34 cellular contexts compared by ENCODE assay signal in the genomic region with DNA sequence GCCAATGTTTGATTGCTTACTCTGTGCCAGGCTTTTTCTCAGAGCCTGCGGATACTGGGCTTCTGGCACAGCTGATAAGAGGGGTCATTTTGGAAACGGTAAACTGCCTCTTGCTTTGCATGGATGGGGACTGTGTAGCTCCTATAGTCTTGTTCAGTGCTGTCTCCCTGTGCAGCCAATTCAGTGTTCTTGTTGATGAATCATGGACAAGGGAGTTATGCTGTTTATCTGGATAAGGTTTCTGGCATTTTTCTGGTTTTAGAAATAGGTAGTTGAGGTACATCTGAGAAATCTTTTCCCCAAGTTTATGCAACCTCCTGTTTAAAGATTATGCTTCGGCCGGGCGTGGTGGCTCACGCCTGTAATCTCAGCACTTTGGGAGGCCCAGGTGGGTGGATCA.
"Had no signal": no experiment of that assay in that cellular context is flagged by ENCODE, and none has a peak within 500 bp of the region (broad histone marks: within the 10 kb centered on the region; RNA-seq: fewer than 3 reads in every experiment).

No MANE protein-coding gene starts in this region.

- H3K9me3 ChIP-seq: adrenal gland, ascending aorta, esophagus squamous epithelium, gastroesophageal sphincter had no signal

- H3K4me1 ChIP-seq: adrenal gland, esophagus squamous epithelium, gastroesophageal sphincter, heart right ventricle had no signal

- DNase-seq: activated B cell treated with CpG ODN at 0.5 μM for 24 hours; activated CD4-positive, alpha-beta memory T cell treated with anti-CD3 and anti-CD28 coated beads for 36 hours; activated CD4-positive, alpha-beta T cell treated with anti-CD3 and anti-CD28 coated beads for 36 hours; activated CD4-positive, alpha-beta T cell treated with anti-CD3 and anti-CD28 coated beads, Interleukin-2, amount 10 ng/mL, durations not matched to agents 24 days and 14 days; activated CD8-positive, alpha-beta memory T cell treated with anti-CD3 and anti-CD28 coated beads, Interleukin-2, amount 10 ng/mL, durations not matched to agents 7 days and 5 days; activated CD8-positive, alpha-beta memory T cell treated with anti-CD3 and anti-CD28 coated beads, Interleukin-2, amount 50 U/mL, for 4 hours; activated CD8-positive, alpha-beta T cell treated with anti-CD3 and anti-CD28 coated beads, Interleukin-2, amount 10 ng/mL, durations not matched to agents 7 days and 5 days; activated effector memory CD4-positive, alpha-beta T cell treated with anti-CD3 and anti-CD28 coated beads, Interleukin-2, amount 50 U/mL, for 16 hours; activated naive CD4-positive, alpha-beta T cell treated with anti-CD3 and anti-CD28 coated beads for 36 hours; activated naive CD8-positive, alpha-beta T cell treated with anti-CD3 and anti-CD28 coated beads for 36 hours; activated naive CD8-positive, alpha-beta T cell treated with anti-CD3 and anti-CD28 coated beads, Interleukin-2, amount 50 U/mL, for 24 hours; activated T-cell treated with anti-CD3 and anti-CD28 coated beads, Interleukin-2, amount 50 U/mL, for 1 hour; activated T-cell treated with anti-CD3 and anti-CD28 coated beads, Interleukin-2, amount 50 U/mL, for 48 hours; adrenal gland; brain microvascular endothelial cell; cortex of kidney; effector CD8-positive, alpha-beta T cell; esophagus squamous epithelium; foreskin melanocyte; heart right ventricle; T-helper 2 cell; WERI-Rb-1 had no signal

- H3K27me3 ChIP-seq: adrenal gland, ascending aorta, brain microvascular endothelial cell, esophagus squamous epithelium, gastroesophageal sphincter had no signal

- H3K27ac ChIP-seq: adrenal gland, ascending aorta, brain microvascular endothelial cell, epithelial cell of prostate, esophagus squamous epithelium, gastroesophageal sphincter, heart right ventricle, WERI-Rb-1 had no signal

- H3K4me3 ChIP-seq: adrenal gland, ascending aorta, esophagus squamous epithelium, gastroesophageal sphincter, heart right ventricle had no signal

- H3K36me3 Mint-ChIP-seq: activated CD4-positive, alpha-beta memory T cell treated with anti-CD3 and anti-CD28 coated beads for 36 hours; activated CD8-positive, alpha-beta memory T cell treated with anti-CD3 and anti-CD28 coated beads, Interleukin-2, amount 10 ng/mL, durations not matched to agents 7 days and 5 days; activated naive CD4-positive, alpha-beta T cell treated with anti-CD3 and anti-CD28 coated beads, Interleukin-2, amount 50 U/mL, for 24 hours; activated naive CD8-positive, alpha-beta T cell treated with anti-CD3 and anti-CD28 coated beads for 36 hours had no signal

- H3K36me3 ChIP-seq: adrenal gland, ascending aorta, brain microvascular endothelial cell, gastroesophageal sphincter, heart right ventricle, WERI-Rb-1 had no signal

- FAIRE-seq: bronchial epithelial cell, colon, endometrium, endothelial cell of umbilical vein had no signal

- H3K27me3 Mint-ChIP-seq: activated CD4-positive, alpha-beta memory T cell treated with anti-CD3 and anti-CD28 coated beads for 36 hours; activated naive CD4-positive, alpha-beta T cell treated with anti-CD3 and anti-CD28 coated beads, Interleukin-2, amount 50 U/mL, for 24 hours; activated naive CD8-positive, alpha-beta T cell treated with anti-CD3 and anti-CD28 coated beads for 36 hours; central memory CD8-positive, alpha-beta T cell had no signal

- H3K4me3 Mint-ChIP-seq: activated B cell treated with CpG ODN at 0.5 μM for 24 hours; activated CD4-positive, alpha-beta memory T cell treated with anti-CD3 and anti-CD28 coated beads for 36 hours; activated CD4-positive, alpha-beta T cell treated with anti-CD3 and anti-CD28 coated beads for 36 hours; activated CD4-positive, alpha-beta T cell treated with anti-CD3 and anti-CD28 coated beads, Interleukin-2, amount 10 ng/mL, durations not matched to agents 24 days and 14 days; activated CD8-positive, alpha-beta memory T cell treated with anti-CD3 and anti-CD28 coated beads, Interleukin-2, amount 10 ng/mL, durations not matched to agents 7 days and 5 days; activated CD8-positive, alpha-beta T cell treated with anti-CD3 and anti-CD28 coated beads, Interleukin-2, amount 10 ng/mL, durations not matched to agents 7 days and 5 days; activated naive CD4-positive, alpha-beta T cell treated with anti-CD3 and anti-CD28 coated beads for 36 hours; activated naive CD4-positive, alpha-beta T cell treated with anti-CD3 and anti-CD28 coated beads, Interleukin-2, amount 50 U/mL, for 24 hours; activated naive CD8-positive, alpha-beta T cell treated with anti-CD3 and anti-CD28 coated beads for 36 hours; activated naive CD8-positive, alpha-beta T cell treated with anti-CD3 and anti-CD28 coated beads, Interleukin-2, amount 50 U/mL, for 24 hours; activated T-helper 1 cell treated with anti-CD3 and anti-CD28 coated beads, Interleukin-12 subunit alpha, Interleukin-12 subunit beta, Interleukin-2, Interleukin-4 antibody, amounts not matched to agents 30 ng/mL and 10 ng/mL and 1 ng/mL, durations not matched to agents 14 hours and 24 hours and 36 hours; central memory CD8-positive, alpha-beta T cell had no signal

- ATAC-seq: activated CD4-positive, alpha-beta T cell treated with anti-CD3 and anti-CD28 coated beads for 36 hours; activated CD4-positive, CD25-positive, alpha-beta regulatory T cell treated with anti-CD3 and anti-CD28 coated beads, Interleukin-2, amount 50 U/mL, for 24 hours; activated CD8-positive, alpha-beta memory T cell treated with anti-CD3 and anti-CD28 coated beads, Interleukin-2, amount 10 ng/mL, durations not matched to agents 7 days and 5 days; activated CD8-positive, alpha-beta T cell treated with anti-CD3 and anti-CD28 coated beads, Interleukin-2, amount 10 ng/mL, durations not matched to agents 7 days and 5 days; activated naive CD8-positive, alpha-beta T cell treated with anti-CD3 and anti-CD28 coated beads, Interleukin-2, amount 50 U/mL, for 24 hours; gastroesophageal sphincter; heart right ventricle had no signal

- H3K9me3 Mint-ChIP-seq: activated CD4-positive, alpha-beta memory T cell treated with anti-CD3 and anti-CD28 coated beads for 36 hours; activated CD4-positive, alpha-beta T cell treated with anti-CD3 and anti-CD28 coated beads, Interleukin-2, amount 10 ng/mL, durations not matched to agents 24 days and 14 days; activated naive CD4-positive, alpha-beta T cell treated with anti-CD3 and anti-CD28 coated beads for 36 hours; activated naive CD4-positive, alpha-beta T cell treated with anti-CD3 and anti-CD28 coated beads, Interleukin-2, amount 50 U/mL, for 24 hours; activated naive CD8-positive, alpha-beta T cell treated with anti-CD3 and anti-CD28 coated beads for 36 hours; activated naive CD8-positive, alpha-beta T cell treated with anti-CD3 and anti-CD28 coated beads, Interleukin-2, amount 50 U/mL, for 24 hours; activated T-helper 1 cell treated with anti-CD3 and anti-CD28 coated beads, Interleukin-12 subunit alpha, Interleukin-12 subunit beta, Interleukin-2, Interleukin-4 antibody, amounts not matched to agents 30 ng/mL and 10 ng/mL and 1 ng/mL, durations not matched to agents 14 hours and 24 hours and 36 hours; activated T-helper 2 cell treated with anti-CD3 and anti-CD28 coated beads, Interferon-gamma antibody, Interleukin-2, Interleukin-4, amounts not matched to agents 10 μg/mL and 5 μg/mL and 100 μg/mL, durations not matched to agents 14 hours and 24 hours and 36 hours; central memory CD8-positive, alpha-beta T cell had no signal

- H3K27ac Mint-ChIP-seq: activated B cell treated with CpG ODN at 0.5 μM for 24 hours; activated CD4-positive, alpha-beta memory T cell treated with anti-CD3 and anti-CD28 coated beads for 36 hours; activated CD4-positive, alpha-beta T cell treated with anti-CD3 and anti-CD28 coated beads for 36 hours; activated CD4-positive, alpha-beta T cell treated with anti-CD3 and anti-CD28 coated beads, Interleukin-2, amount 10 ng/mL, durations not matched to agents 24 days and 14 days; activated CD8-positive, alpha-beta memory T cell treated with anti-CD3 and anti-CD28 coated beads, Interleukin-2, amount 10 ng/mL, durations not matched to agents 7 days and 5 days; activated CD8-positive, alpha-beta T cell treated with anti-CD3 and anti-CD28 coated beads, Interleukin-2, amount 10 ng/mL, durations not matched to agents 7 days and 5 days; activated naive CD4-positive, alpha-beta T cell treated with anti-CD3 and anti-CD28 coated beads for 36 hours; activated naive CD4-positive, alpha-beta T cell treated with anti-CD3 and anti-CD28 coated beads, Interleukin-2, amount 50 U/mL, for 24 hours; activated naive CD8-positive, alpha-beta T cell treated with anti-CD3 and anti-CD28 coated beads for 36 hours; activated naive CD8-positive, alpha-beta T cell treated with anti-CD3 and anti-CD28 coated beads, Interleukin-2, amount 50 U/mL, for 24 hours; activated T-helper 1 cell treated with anti-CD3 and anti-CD28 coated beads, Interleukin-12 subunit alpha, Interleukin-12 subunit beta, Interleukin-2, Interleukin-4 antibody, amounts not matched to agents 30 ng/mL and 10 ng/mL and 1 ng/mL, durations not matched to agents 14 hours and 24 hours and 36 hours; activated T-helper 2 cell treated with anti-CD3 and anti-CD28 coated beads, Interferon-gamma antibody, Interleukin-2, Interleukin-4, amounts not matched to agents 10 μg/mL and 5 μg/mL and 100 μg/mL, durations not matched to agents 14 hours and 24 hours and 36 hours had no signal

- H3K4me1 Mint-ChIP-seq: activated B cell treated with CpG ODN at 0.5 μM for 24 hours; activated CD4-positive, alpha-beta T cell treated with anti-CD3 and anti-CD28 coated beads for 36 hours; activated CD4-positive, alpha-beta T cell treated with anti-CD3 and anti-CD28 coated beads, Interleukin-2, amount 10 ng/mL, durations not matched to agents 24 days and 14 days; activated CD8-positive, alpha-beta memory T cell treated with anti-CD3 and anti-CD28 coated beads, Interleukin-2, amount 10 ng/mL, durations not matched to agents 7 days and 5 days; activated naive CD4-positive, alpha-beta T cell treated with anti-CD3 and anti-CD28 coated beads, Interleukin-2, amount 50 U/mL, for 24 hours; activated naive CD8-positive, alpha-beta T cell treated with anti-CD3 and anti-CD28 coated beads for 36 hours; activated naive CD8-positive, alpha-beta T cell treated with anti-CD3 and anti-CD28 coated beads, Interleukin-2, amount 50 U/mL, for 24 hours; central memory CD8-positive, alpha-beta T cell had no signal
